9 cellular contexts compared by ENCODE assay signal in the genomic region with DNA sequence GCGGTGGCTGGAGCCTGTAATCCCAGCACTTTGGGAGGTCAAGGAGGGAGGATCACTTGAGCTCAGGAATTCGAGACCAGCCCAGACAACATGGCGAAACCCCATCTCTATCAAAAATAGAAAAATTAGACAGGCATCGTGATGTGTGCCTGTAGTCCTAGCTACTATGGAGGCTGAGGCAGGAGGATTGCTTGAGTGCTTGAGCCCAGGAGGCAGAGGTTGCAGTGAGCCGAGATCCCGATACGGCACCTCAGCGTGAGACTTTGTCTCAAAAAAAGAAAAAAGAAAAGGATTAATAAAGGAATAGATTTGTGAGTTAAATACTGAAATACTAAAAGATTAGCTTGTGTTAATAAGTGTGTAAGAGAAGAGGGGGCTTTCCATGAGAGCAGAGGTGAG. TPM values are rescaled to one million over a fixed set of nuclear protein-coding genes. Genes with fewer than 3 reads are reported as not detected.
A peak's percentile ranks its signal among the peaks of the same experiment; 100 is the strongest.
DNase-seq lines count a peak whose midpoint lies in the region; TF ChIP-seq lines count a peak whose summit lies in the region.
"Had no signal": no experiment of that assay in that cellular context is flagged by ENCODE, and none has a peak within 500 bp of the region (broad histone marks: within the 10 kb centered on the region; RNA-seq: fewer than 3 reads in every experiment).

No MANE protein-coding gene starts in this region.

- H3K4me3 ChIP-seq in Caco-2 (ENCODE audit: low read depth, low read length) (peak overlapping the region; percentile 29), ectodermal cell (ENCODE audit: insufficient read depth, low read depth, low read length) (no peak overlapping the region), neural cell (ENCODE audit: low read length) (peak overlapping the region; percentile 45)

- H3K36me3 ChIP-seq in Caco-2 (ENCODE audit: control insufficient read depth, insufficient read depth, low read length) (no peaks in the 10 kb centered on the region), ectodermal cell (ENCODE audit: control insufficient read depth, insufficient read depth, low read length) (no peaks in the 10 kb centered on the region), neural cell (ENCODE audit: insufficient read depth, low read length) (no peaks in the 10 kb centered on the region)

- CTCF ChIA-PET in Caco-2 (lab: Charles Lee): no interaction called here

- H3K9ac ChIP-seq in neural cell (ENCODE audit: low read length): no peak overlapping the region

- H3K4me3 Mint-ChIP-seq in Caco-2 (ENCODE audit: unreplicated experiment): peak overlapping the region; percentile 78

- peaks cover 3% of the 10 kb centered on the region for H3F3A ChIP-seq in neural cell (ENCODE audit: insufficient read depth, low read length, poor library complexity, severe bottlenecking)

- no peaks in the 10 kb centered on the region for H3K36me3 Mint-ChIP-seq in Caco-2 (ENCODE audit: insufficient read depth, unreplicated experiment)

- BruUV-seq in Caco-2 (replicated peaks; lab: Mats Ljungman, UMichigan): TSS peak; percentile 95

- H4K20me1 ChIP-seq in neural cell (ENCODE audit: insufficient read depth): no peaks in the 10 kb centered on the region

- H3K27me3 Mint-ChIP-seq in Caco-2 (ENCODE audit: insufficient read depth, unreplicated experiment): no peaks in the 10 kb centered on the region

- peaks cover 21% of the 10 kb centered on the region for H3K4me1 ChIP-seq in Caco-2
- no peaks in the 10 kb centered on the region for H3K4me1 ChIP-seq in ectodermal cell (ENCODE audit: control insufficient read depth, insufficient read depth, low read length)

- H3K9me3 ChIP-seq in Caco-2 (no peaks in the 10 kb centered on the region), ectodermal cell (ENCODE audit: control insufficient read depth, low read length) (no peaks in the 10 kb centered on the region), neural cell (ENCODE audit: low read length) (no peaks in the 10 kb centered on the region)

- H3K9me3 Mint-ChIP-seq in Caco-2 (ENCODE audit: unreplicated experiment): no peaks in the 10 kb centered on the region

- TF ChIP-seq RAD21 in neural cell (conservative IDR thresholded peaks at IDR 0.05): no peak

- WGBS in ectodermal cell, 2 experiments: 64 to 71% methylated on average over 8 of the region's 8 CpGs

- no peaks in the 10 kb centered on the region for H3K4me1 Mint-ChIP-seq in Caco-2 (ENCODE audit: low read depth, unreplicated experiment)

- H3K27me3 ChIP-seq in Caco-2 (replicated peaks; ENCODE audit: control insufficient read depth, insufficient read depth, low read length) (no peaks in the 10 kb centered on the region), ectodermal cell (ENCODE audit: control insufficient read depth, insufficient read depth, low read length, poor library complexity, severe bottlenecking) (no peaks in the 10 kb centered on the region), neural cell (ENCODE audit: insufficient read depth, low read depth, low read length) (no peaks in the 10 kb centered on the region)

- DNase-seq in Caco-2 (no peak), NCI-H2227 (lab: John Stamatoyannopoulos, UW; ENCODE audit: unreplicated experiment) (peak; percentile 55), NCI-H2029 treated with DMSO at 0.1 percent for 48 hours (lab: John Stamatoyannopoulos, UW) (no peak), SHP77 treated with DMSO at 0.1 percent for 48 hours (lab: John Stamatoyannopoulos, UW) (no peak), pons (ENCODE audit: low spot score) (no peak)
- DNase-seq in stimulated activated naive CD4-positive, alpha-beta T cell treated with Interleukin-2 at 50 U/mL for 16 hours (lab: John Stamatoyannopoulos, UW): no peak

- H3K9me2 ChIP-seq in neural cell (ENCODE audit: insufficient read depth, low read length): no peaks in the 10 kb centered on the region

- no peaks in the 10 kb centered on the region for H3K79me2 ChIP-seq in neural cell (replicated peaks; ENCODE audit: insufficient read depth, low read length)

- POLR2A ChIA-PET in Caco-2 (lab: Charles Lee): no interaction called here

- H3K27ac Mint-ChIP-seq in Caco-2 (ENCODE audit: unreplicated experiment): peak overlapping the region; percentile 89

- no peak for TF ChIP-seq CTCF in Caco-2 (IDR thresholded peaks at IDR 0.05; ENCODE audit: insufficient read depth in 1 of 2, low read depth in 1 of 2, low read length in 1 of 2, severe bottlenecking in 1 of 2, unreplicated experiment in 1 of 2)
- TF ChIP-seq CTCF in neural cell (IDR thresholded peaks at IDR 0.05; ENCODE audit: poor library complexity, severe bottlenecking): no peak

- intact Hi-C loops in Caco-2 (cut with micrococcal nuclease; ENCODE audit: unreplicated experiment): loop anchor here (2.0 kb wide), 1 partner anchor 248 kb away; no protein-coding TSS in a partner anchor

- H3K4me2 ChIP-seq in neural cell (ENCODE audit: low read length): no peak overlapping the region

- H2AFZ ChIP-seq in neural cell (ENCODE audit: low read depth, low read length): peak overlapping the region; percentile 31

- no peak for TF ChIP-seq EP300 in neural cell (conservative IDR thresholded peaks at IDR 0.05; ENCODE audit: poor library complexity, severe bottlenecking)

- H3K27ac ChIP-seq in ectodermal cell (ENCODE audit: insufficient read depth, low read depth, low read length, poor library complexity, severe bottlenecking) (peak overlapping the region; percentile 64), neural cell (ENCODE audit: low read length) (no peak overlapping the region)

TF ChIP-seq in neural cell, 6 proteins besides CTCF, POLR2A, EP300 and RAD21:
- no peak for TF ChIP-seq TAF1 (IDR thresholded peaks at IDR 0.05; ENCODE audit: low read depth)
- TF ChIP-seq EZH2 (IDR thresholded peaks at IDR 0.05; ENCODE audit: borderline replicate concordance, insufficient read depth, low read length, poor library complexity, severe bottlenecking): no peak
- TF ChIP-seq, protein P1, sequence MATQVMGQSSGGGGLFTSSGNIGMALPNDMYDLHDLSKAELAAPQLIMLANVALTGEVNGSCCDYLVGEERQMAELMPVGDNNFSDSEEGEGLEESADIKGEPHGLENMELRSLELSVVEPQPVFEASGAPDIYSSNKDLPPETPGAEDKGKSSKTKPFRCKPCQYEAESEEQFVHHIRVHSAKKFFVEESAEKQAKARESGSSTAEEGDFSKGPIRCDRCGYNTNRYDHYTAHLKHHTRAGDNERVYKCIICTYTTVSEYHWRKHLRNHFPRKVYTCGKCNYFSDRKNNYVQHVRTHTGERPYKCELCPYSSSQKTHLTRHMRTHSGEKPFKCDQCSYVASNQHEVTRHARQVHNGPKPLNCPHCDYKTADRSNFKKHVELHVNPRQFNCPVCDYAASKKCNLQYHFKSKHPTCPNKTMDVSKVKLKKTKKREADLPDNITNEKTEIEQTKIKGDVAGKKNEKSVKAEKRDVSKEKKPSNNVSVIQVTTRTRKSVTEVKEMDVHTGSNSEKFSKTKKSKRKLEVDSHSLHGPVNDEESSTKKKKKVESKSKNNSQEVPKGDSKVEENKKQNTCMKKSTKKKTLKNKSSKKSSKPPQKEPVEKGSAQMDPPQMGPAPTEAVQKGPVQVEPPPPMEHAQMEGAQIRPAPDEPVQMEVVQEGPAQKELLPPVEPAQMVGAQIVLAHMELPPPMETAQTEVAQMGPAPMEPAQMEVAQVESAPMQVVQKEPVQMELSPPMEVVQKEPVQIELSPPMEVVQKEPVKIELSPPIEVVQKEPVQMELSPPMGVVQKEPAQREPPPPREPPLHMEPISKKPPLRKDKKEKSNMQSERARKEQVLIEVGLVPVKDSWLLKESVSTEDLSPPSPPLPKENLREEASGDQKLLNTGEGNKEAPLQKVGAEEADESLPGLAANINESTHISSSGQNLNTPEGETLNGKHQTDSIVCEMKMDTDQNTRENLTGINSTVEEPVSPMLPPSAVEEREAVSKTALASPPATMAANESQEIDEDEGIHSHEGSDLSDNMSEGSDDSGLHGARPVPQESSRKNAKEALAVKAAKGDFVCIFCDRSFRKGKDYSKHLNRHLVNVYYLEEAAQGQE (IDR thresholded peaks at IDR 0.05; ENCODE audit: borderline replicate concordance): no peak
- no peak for TF ChIP-seq SMC3 (conservative IDR thresholded peaks at IDR 0.05; ENCODE audit: poor library complexity)
- TF ChIP-seq POLR2AphosphoS5 (IDR thresholded peaks at IDR 0.05): no peak
- TF ChIP-seq MXI1 (conservative IDR thresholded peaks at IDR 0.05; ENCODE audit: poor library complexity, severe bottlenecking): no peak

RNA-seq across cellular contexts. Expression of gene RPGRIP1, which starts 29.4 kb away (rescaled TPM):
- 0.12 TPM in 1 of 2 replicates, not detected in the other for total RNA-seq in Caco-2 (2022)
- polyA plus RNA-seq in ectodermal cell (2013, experiment 1 of 4): 0.33 TPM
- polyA plus RNA-seq in ectodermal cell (2013, experiment 2 of 4): 0.25 TPM
- not detected for polyA plus RNA-seq in ectodermal cell (2013, experiment 3 of 4)
- polyA plus RNA-seq in ectodermal cell (2013, experiment 4 of 4): 0.45 TPM
- not detected in 2 replicates for polyA plus RNA-seq in neural cell
- polyA minus RNA-seq in neural cell: not detected in 2 replicates
- total RNA-seq: LHCN-M2 had no signal

RNA-seq across cellular contexts. Expression of gene HNRNPC, which starts 40.0 kb away (rescaled TPM):
- total RNA-seq in Caco-2 (2022): 512 and 536 TPM in 2 replicates
- 1,541 TPM for polyA plus RNA-seq in ectodermal cell (2013, experiment 1 of 4)
- polyA plus RNA-seq in ectodermal cell (2013, experiment 2 of 4): 1,473 TPM
- 1,020 TPM for polyA plus RNA-seq in ectodermal cell (2013, experiment 3 of 4)
- polyA plus RNA-seq in ectodermal cell (2013, experiment 4 of 4): 1,093 TPM
- 1,176 and 1,189 TPM in 2 replicates for polyA plus RNA-seq in neural cell
- 758 and 866 TPM in 2 replicates for polyA minus RNA-seq in neural cell
